ENCODE assay signal across 13 cellular contexts in genomic region chr11:79434263-79434662, GRCh38. TPM values are rescaled to one million over a fixed set of nuclear protein-coding genes. Genes with fewer than 3 reads are reported as not detected.
"Had no signal": no experiment of that assay in that cellular context is flagged by ENCODE, and none has a peak within 500 bp of the region (broad histone marks: within the 10 kb centered on the region; RNA-seq: fewer than 3 reads in every experiment).

No MANE protein-coding gene starts in this region.

- H3K4me3 Mint-ChIP-seq: activated CD4-positive, alpha-beta T cell treated with anti-CD3 and anti-CD28 coated beads, Interleukin-2, amount 10 ng/mL, durations not matched to agents 7 days and 5 days; activated naive CD8-positive, alpha-beta T cell treated with anti-CD3 and anti-CD28 coated beads for 36 hours; dendritic cell treated with granulocyte-macrophage colony-stimulating factor and Interleukin-4, amounts not matched to agents 40 ng/mL and 50 ng/mL, for 4 days; natural killer cell treated with Interleukin-12 subunit alpha and Interleukin-12 subunit beta and Interleukin-15 and Interleukin-18, amount 100 ng/mL, for 72 hours; stimulated activated naive B cell treated with anti-CD40 and anti-IgM and Interleukin-4, amounts not matched to agents 10 μg/mL and 1 μg/mL and 100 μg/mL, for 72 hours had no signal

- H3K27ac Mint-ChIP-seq: activated CD4-positive, alpha-beta T cell treated with anti-CD3 and anti-CD28 coated beads, Interleukin-2, amount 10 ng/mL, durations not matched to agents 7 days and 5 days; activated naive CD8-positive, alpha-beta T cell treated with anti-CD3 and anti-CD28 coated beads for 36 hours; dendritic cell treated with granulocyte-macrophage colony-stimulating factor and Interleukin-4, amounts not matched to agents 40 ng/mL and 50 ng/mL, for 4 days; natural killer cell treated with Interleukin-12 subunit alpha and Interleukin-12 subunit beta and Interleukin-15 and Interleukin-18, amount 100 ng/mL, for 72 hours; stimulated activated naive B cell treated with anti-CD40 and anti-IgM and Interleukin-4, amounts not matched to agents 10 μg/mL and 1 μg/mL and 100 μg/mL, for 72 hours had no signal

- H3K27ac ChIP-seq: epithelial cell of prostate, left ventricle myocardium inferior, transverse colon had no signal

- DNase-seq: activated CD4-positive, alpha-beta T cell treated with anti-CD3 and anti-CD28 coated beads, Interleukin-2, amount 10 ng/mL, durations not matched to agents 7 days and 5 days; activated CD8-positive, alpha-beta memory T cell treated with anti-CD3 and anti-CD28 coated beads, Interleukin-2, amount 50 U/mL, for 48 hours; activated gamma-delta T cell treated with Interleukin-2 at 50 U/mL for 16 hours; activated naive CD8-positive, alpha-beta T cell treated with anti-CD3 and anti-CD28 coated beads for 36 hours; effector memory CD4-positive, alpha-beta T cell; left ventricle myocardium inferior; mesenchymal stem cell; stimulated activated naive B cell treated with anti-CD40 and anti-IgM and Interleukin-4, amounts not matched to agents 10 μg/mL and 1 μg/mL and 100 μg/mL, for 72 hours; substantia nigra; transverse colon had no signal

- H3K9me3 Mint-ChIP-seq: activated CD4-positive, alpha-beta T cell treated with anti-CD3 and anti-CD28 coated beads, Interleukin-2, amount 10 ng/mL, durations not matched to agents 7 days and 5 days; activated naive CD8-positive, alpha-beta T cell treated with anti-CD3 and anti-CD28 coated beads for 36 hours; dendritic cell treated with granulocyte-macrophage colony-stimulating factor and Interleukin-4, amounts not matched to agents 40 ng/mL and 50 ng/mL, for 4 days; natural killer cell treated with Interleukin-12 subunit alpha and Interleukin-12 subunit beta and Interleukin-15 and Interleukin-18, amount 100 ng/mL, for 72 hours had no signal

- ATAC-seq: natural killer cell treated with Interleukin-12 subunit alpha and Interleukin-12 subunit beta and Interleukin-15 and Interleukin-18, amount 100 ng/mL, for 72 hours had no signal

- H3K9me3 ChIP-seq: left ventricle myocardium inferior, transverse colon had no signal

- H3K36me3 ChIP-seq: left ventricle myocardium inferior, transverse colon had no signal

- H3K36me3 Mint-ChIP-seq: activated naive CD8-positive, alpha-beta T cell treated with anti-CD3 and anti-CD28 coated beads for 36 hours; natural killer cell treated with Interleukin-12 subunit alpha and Interleukin-12 subunit beta and Interleukin-15 and Interleukin-18, amount 100 ng/mL, for 72 hours; stimulated activated naive B cell treated with anti-CD40 and anti-IgM and Interleukin-4, amounts not matched to agents 10 μg/mL and 1 μg/mL and 100 μg/mL, for 72 hours had no signal

- H3K4me3 ChIP-seq: left ventricle myocardium inferior, transverse colon had no signal

RNA-seq across cellular contexts. Expression of gene TENM4, which starts 6.6 kb away (rescaled TPM):
- total RNA-seq: activated CD4-positive, alpha-beta T cell treated with anti-CD3 and anti-CD28 coated beads, Interleukin-2, amount 10 ng/mL, durations not matched to agents 7 days and 5 days; activated naive CD8-positive, alpha-beta T cell treated with anti-CD3 and anti-CD28 coated beads for 36 hours; natural killer cell treated with Interleukin-12 subunit alpha and Interleukin-12 subunit beta and Interleukin-15 and Interleukin-18, amount 100 ng/mL, for 72 hours had no signal
